Comparison of ENCODE assay signal across 8 cellular contexts in genomic region chr10:17454801-17455520, GRCh38. TPM values are rescaled to one million over a fixed set of nuclear protein-coding genes. Genes with fewer than 3 reads are reported as not detected.
A peak's percentile ranks its signal among the peaks of the same experiment; 100 is the strongest.
DNase-seq lines count a peak whose midpoint lies in the region; ATAC-seq and TF ChIP-seq lines count a peak whose summit lies in the region.

No MANE protein-coding gene starts in this region.

- CTCF ChIA-PET in CD8-positive, alpha-beta memory T cell (lab: Charles Lee): interaction anchor here (0.8 to 1.7 kb wide), 2 partner anchors 11 to 46 kb away, joined by 3 to 4 read pairs; no protein-coding TSS in a partner anchor
- CTCF ChIA-PET in naive thymus-derived CD4-positive, alpha-beta T cell (lab: Charles Lee): no interaction called here

- H3K4me3 Mint-ChIP-seq in CD8-positive, alpha-beta memory T cell: peak overlapping the region; percentile 72 to 94 (median 87)
- H3K4me3 Mint-ChIP-seq in naive thymus-derived CD4-positive, alpha-beta T cell: peak overlapping the region; percentile 79 to 89 (median 85)

- no peaks in the 10 kb centered on the region for H3K27me3 ChIP-seq in CD8-positive, alpha-beta memory T cell (ENCODE audit: insufficient read depth, low read length, poor library complexity, severe bottlenecking)
- H3K27me3 ChIP-seq in brain microvascular endothelial cell (replicated peaks) (no peaks in the 10 kb centered on the region), thyroid gland (no peaks in the 10 kb centered on the region)
- H3K27me3 ChIP-seq in naive thymus-derived CD4-positive, alpha-beta T cell (ENCODE audit: control insufficient read depth in 2 of 2, insufficient read depth in 2 of 2, low read length in 2 of 2): no peaks in the 10 kb centered on the region

- peak overlapping the region; percentile 77 for H3K27ac ChIP-seq in CD8-positive, alpha-beta memory T cell (ENCODE audit: low read depth, low read length)
- H3K27ac ChIP-seq in brain microvascular endothelial cell (no peak overlapping the region), thyroid gland (no peak overlapping the region)
- peak overlapping the region; percentile 29 for H3K27ac ChIP-seq in naive thymus-derived CD4-positive, alpha-beta T cell (ENCODE audit: low read depth, low read length)

- peaks cover 0 to 2% (median 0%) of the 10 kb centered on the region in 5 donors for H3K9me3 Mint-ChIP-seq in CD8-positive, alpha-beta memory T cell
- peaks cover 0 to 2% (median 0%) of the 10 kb centered on the region in 11 donors for H3K9me3 Mint-ChIP-seq in naive thymus-derived CD4-positive, alpha-beta T cell

- H3K36me3 ChIP-seq in CD8-positive, alpha-beta memory T cell (ENCODE audit: insufficient read depth, low read length): no peaks in the 10 kb centered on the region
- H3K36me3 ChIP-seq in brain microvascular endothelial cell (replicated peaks) (no peaks in the 10 kb centered on the region), thyroid gland (no peaks in the 10 kb centered on the region)
- no peaks in the 10 kb centered on the region for H3K36me3 ChIP-seq in naive thymus-derived CD4-positive, alpha-beta T cell (ENCODE audit: control insufficient read depth in 2 of 3, insufficient read depth in 3 of 3, low read length in 3 of 3)

- peaks cover 20 to 26% (median 26%) of the 10 kb centered on the region in 3 donors for H3K4me1 Mint-ChIP-seq in CD8-positive, alpha-beta memory T cell
- H3K4me1 Mint-ChIP-seq in naive thymus-derived CD4-positive, alpha-beta T cell: peaks cover 5 to 23% (median 20%) of the 10 kb centered on the region in 7 donors

- H3K9me3 ChIP-seq in CD8-positive, alpha-beta memory T cell (ENCODE audit: low read length): no peaks in the 10 kb centered on the region
- H3K9me3 ChIP-seq in naive thymus-derived CD4-positive, alpha-beta T cell (ENCODE audit: control insufficient read depth in 2 of 3, low read length in 3 of 3): no peaks in the 10 kb centered on the region
- no peaks in the 10 kb centered on the region for H3K9me3 ChIP-seq in thyroid gland

- peak; percentile 16 for ATAC-seq in HG03066 (IDR thresholded peaks at IDR 0.05; ENCODE audit: low read depth, unreplicated experiment)
- ATAC-seq in naive thymus-derived CD4-positive, alpha-beta T cell: peak; percentile 6
- ATAC-seq in HG03139 (IDR thresholded peaks at IDR 0.05; ENCODE audit: unreplicated experiment): no peak

- H3K27me3 Mint-ChIP-seq in CD8-positive, alpha-beta memory T cell: peaks cover 12 to 37% of the 10 kb centered on the region in 2 donors
- H3K27me3 Mint-ChIP-seq in naive thymus-derived CD4-positive, alpha-beta T cell: peaks cover 0 to 60% (median 5%) of the 10 kb centered on the region in 5 donors

- intact Hi-C loops in naive thymus-derived CD4-positive, alpha-beta T cell (cut with micrococcal nuclease): loop anchor here (2.0 to 10.0 kb wide), 3 partner anchors 52 to 628 kb away; partner anchors contain the start of gene STAM (in 1 of the 2)
- intact Hi-C loops in thyroid gland (cut with DNase I) (no loop called here), head of caudate nucleus (cut with DNase I) (no loop called here)

- peak overlapping the region in 6 of 8 donors; percentile 65 to 89 (median 78) for H3K27ac Mint-ChIP-seq in CD8-positive, alpha-beta memory T cell
- H3K27ac Mint-ChIP-seq in naive thymus-derived CD4-positive, alpha-beta T cell: peak overlapping the region in 5 of 9 donors; percentile 18 to 87 (median 34)

- peak overlapping the region; percentile 63 for H3K4me3 ChIP-seq in CD8-positive, alpha-beta memory T cell (ENCODE audit: low read length)
- H3K4me3 ChIP-seq in brain microvascular endothelial cell (ENCODE audit: low read depth, low read length): peak overlapping the region; percentile 62
- peak overlapping the region; percentile 47 for H3K4me3 ChIP-seq in naive thymus-derived CD4-positive, alpha-beta T cell (ENCODE audit: low read length)
- peak overlapping the region in 1 of 3 donors; percentile 19 for H3K4me3 ChIP-seq in thyroid gland (replicated peaks in 1 of 3)

- 63 to 64% methylated on average over 6 of the region's 6 CpGs for WGBS in thyroid gland, 2 donors

- peaks cover 2 to 4% (median 2%) of the 10 kb centered on the region in 3 donors for H3K36me3 Mint-ChIP-seq in CD8-positive, alpha-beta memory T cell
- H3K36me3 Mint-ChIP-seq in naive thymus-derived CD4-positive, alpha-beta T cell: peaks cover 0 to 8% (median 0%) of the 10 kb centered on the region in 5 donors

- no peak for DNase-seq in CD8-positive, alpha-beta memory T cell
- DNase-seq in brain microvascular endothelial cell: no peak
- DNase-seq in naive thymus-derived CD4-positive, alpha-beta T cell: no peak
- no peak for DNase-seq in thyroid gland
- no peak for DNase-seq in stimulated activated naive CD4-positive, alpha-beta T cell (lab: John Stamatoyannopoulos, UW)
- no peak for DNase-seq in head of caudate nucleus

- no peak for TF ChIP-seq CTCF in brain microvascular endothelial cell (IDR thresholded peaks at IDR 0.05; ENCODE audit: low read depth, low read length, missing control alignments)
- no peak for TF ChIP-seq CTCF in thyroid gland (IDR thresholded peaks at IDR 0.05)

- POLR2A ChIA-PET in CD8-positive, alpha-beta memory T cell (lab: Charles Lee): interaction anchor here (1.0 kb wide), 1 partner anchor 10 kb away, joined by 4 read pairs; no protein-coding TSS in a partner anchor
- POLR2A ChIA-PET in naive thymus-derived CD4-positive, alpha-beta T cell (lab: Charles Lee): interaction anchor here (0.8 to 3.2 kb wide), 5 partner anchors 10 to 638 kb away, joined by 3 to 20 read pairs (median 3); partner anchors contain the start of gene RSU1

- no peak for TF ChIP-seq POLR2A in thyroid gland (IDR thresholded peaks at IDR 0.05)

- H3K4me1 ChIP-seq in CD8-positive, alpha-beta memory T cell (ENCODE audit: insufficient read depth, low read length): peaks cover 7% of the 10 kb centered on the region
- H3K4me1 ChIP-seq in naive thymus-derived CD4-positive, alpha-beta T cell (ENCODE audit: control insufficient read depth in 2 of 2, insufficient read depth in 2 of 2, low read length in 2 of 2): peaks cover 4 to 10% of the 10 kb centered on the region in 2 donors
- peaks cover 8 to 13% of the 10 kb centered on the region in 2 donors for H3K4me1 ChIP-seq in thyroid gland

- in situ Hi-C loops in brain microvascular endothelial cell (cut with HindIII; ENCODE audit: low pct_ligation_motif_present, low sequenced_read_pairs): no loop called here

RNA-seq across cellular contexts. Expression of gene ST8SIA6, which starts 0.6 kb away (rescaled TPM):
- not detected for total RNA-seq in CD8-positive, alpha-beta memory T cell
- 1.9 TPM for polyA plus RNA-seq in CD8-positive, alpha-beta memory T cell
- 1 to 10 TPM in 1 of 5 experiments, under 1 TPM in 4; 0.43 to 2.5 (median 0.60) TPM for total RNA-seq in naive thymus-derived CD4-positive, alpha-beta T cell
- polyA plus RNA-seq in naive thymus-derived CD4-positive, alpha-beta T cell: under 1 TPM; 0.08 to 0.47 TPM
- total RNA-seq in thyroid gland: 1 to 10 TPM in 3 of 4 donors, under 1 TPM in 1; 0.45 to 5.6 (median 1.5) TPM

Comparison
In these comparisons a context has a peak if more than half of its experiments do, and no peak if none do; other contexts are left out.
1. H3K27ac ChIP-seq: peak in CD8-positive, alpha-beta memory T cell (single experiment) and naive thymus-derived CD4-positive, alpha-beta T cell (single experiment); none in brain microvascular endothelial cell (single experiment) and thyroid gland (0 of 3).
2. intact Hi-C loops: an anchor here in naive thymus-derived CD4-positive, alpha-beta T cell (2.0 to 10.0 kb wide); none called in thyroid gland and head of caudate nucleus.